8 cellular contexts compared by ENCODE assay signal in the genomic region with DNA sequence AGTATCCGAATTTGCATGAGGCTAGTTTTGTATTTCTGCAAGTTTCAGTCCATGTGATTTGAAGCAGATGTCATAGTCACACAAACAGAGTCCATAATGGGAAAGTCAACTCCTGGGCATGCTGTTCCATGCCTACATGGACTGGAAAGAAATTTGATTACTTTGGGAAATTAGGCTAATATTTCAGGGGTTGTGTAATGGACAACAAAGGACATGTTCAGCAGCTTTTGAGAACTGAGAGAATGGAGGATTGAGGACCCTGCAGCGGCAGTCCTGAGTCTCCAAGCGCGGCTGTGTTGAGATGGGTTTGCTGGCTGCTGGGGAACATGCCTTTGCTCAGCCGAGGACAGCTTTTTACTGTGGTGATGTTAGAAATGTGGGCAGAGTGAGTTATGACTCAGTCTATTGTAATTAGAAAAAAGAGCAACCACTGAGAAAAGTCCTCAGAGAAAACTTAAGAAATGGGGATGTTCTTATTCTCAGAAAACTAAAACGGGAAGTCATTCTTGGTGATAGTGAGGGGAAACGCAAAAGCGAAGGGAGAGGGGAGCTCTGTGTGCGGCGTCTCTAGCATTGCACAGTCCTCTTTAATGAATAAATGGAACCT.
DNase-seq lines count a peak whose midpoint lies in the region; ATAC-seq, FAIRE-seq and TF ChIP-seq lines count a peak whose summit lies in the region.

No MANE protein-coding gene starts in this region.

- no peak overlapping the region for H3K4ac ChIP-seq in mesenchymal stem cell (ENCODE audit: low read depth in 1 of 2, low read length in 2 of 2)

- WGBS in mesenchymal stem cell: 80% methylated on average over 10 of the region's 10 CpGs

- H3K27ac ChIP-seq in mesenchymal stem cell (ENCODE audit: low read length, poor library complexity, severe bottlenecking) (no peak overlapping the region), colonic mucosa (no peak overlapping the region)

- H2BK5ac ChIP-seq in mesenchymal stem cell (ENCODE audit: low read depth, low read length, poor library complexity, severe bottlenecking): no peak overlapping the region

- H3K27me3 ChIP-seq in mesenchymal stem cell (ENCODE audit: control insufficient read depth in 1 of 2, insufficient read depth in 1 of 2, low read length in 2 of 2): no peaks in the 10 kb centered on the region
- 0 out of 2 replicates have a peak, but pooled peaks cover 4% of the 10 kb centered on the region for H3K27me3 ChIP-seq in HAP-1 (ENCODE audit: low read depth)
- H3K27me3 ChIP-seq in colonic mucosa: no peaks in the 10 kb centered on the region

- H4K8ac ChIP-seq in mesenchymal stem cell (ENCODE audit: low read length): no peak overlapping the region

- H2BK120ac ChIP-seq in mesenchymal stem cell (ENCODE audit: low read depth, low read length): no peak overlapping the region

- H3K18ac ChIP-seq in mesenchymal stem cell (ENCODE audit: low read depth in 1 of 2, low read length in 2 of 2): no peak overlapping the region

- H3K9ac ChIP-seq in mesenchymal stem cell (ENCODE audit: low read length) (peak overlapping the region; percentile 69), colonic mucosa (ENCODE audit: low read depth in 2 of 2, low read length in 2 of 2) (no peak overlapping the region)

- H4K91ac ChIP-seq in mesenchymal stem cell (ENCODE audit: low read length): no peak overlapping the region

- H2BK12ac ChIP-seq in mesenchymal stem cell (ENCODE audit: low read length in 2 of 2): no peak overlapping the region

- no peak overlapping the region for H3K14ac ChIP-seq in mesenchymal stem cell (ENCODE audit: low read length in 2 of 2)

- no peaks in the 10 kb centered on the region for H3K9me3 ChIP-seq in mesenchymal stem cell (ENCODE audit: control insufficient read depth, low read length)
- H3K9me3 ChIP-seq in HAP-1: no peaks in the 10 kb centered on the region
- H3K9me3 ChIP-seq in colonic mucosa: no peaks in the 10 kb centered on the region

- H2BK15ac ChIP-seq in mesenchymal stem cell (ENCODE audit: low read depth, poor library complexity, severe bottlenecking): no peak overlapping the region

- no peaks in the 10 kb centered on the region for H3K4me1 ChIP-seq in mesenchymal stem cell (ENCODE audit: control insufficient read depth, insufficient read depth, low read depth, low read length)
- no peaks in the 10 kb centered on the region for H3K4me1 ChIP-seq in HAP-1
- H3K4me1 ChIP-seq in colonic mucosa: no peaks in the 10 kb centered on the region

- no peak overlapping the region for H3K4me2 ChIP-seq in mesenchymal stem cell (ENCODE audit: low read length, poor library complexity, severe bottlenecking)

- peak; percentile 86 for ATAC-seq in GM21423 (IDR thresholded peaks at IDR 0.05; ENCODE audit: unreplicated experiment)

- H3K4me3 ChIP-seq in mesenchymal stem cell (ENCODE audit: insufficient read depth in 1 of 2, low read depth in 1 of 2, low read length in 2 of 2): peak overlapping the region in 1 of 2 experiments; percentile 52
- no peak overlapping the region for H3K4me3 ChIP-seq in HAP-1
- H3K4me3 ChIP-seq in colonic mucosa: no peak overlapping the region

- H2AK5ac ChIP-seq in mesenchymal stem cell (ENCODE audit: low read length, severe bottlenecking): no peak overlapping the region

- in situ Hi-C loops in HAP-1 (cut with MboI; ENCODE audit: low sequenced_read_pairs): no loop called here

- H3K23ac ChIP-seq in mesenchymal stem cell (ENCODE audit: low read length in 2 of 2): no peak overlapping the region

- no peak overlapping the region for H2AFZ ChIP-seq in mesenchymal stem cell (ENCODE audit: low read depth, low read length)

- peak; percentile 27 for DNase-seq in GM04503 (ENCODE audit: low read depth)
- DNase-seq in HTR-8/SVneo (ENCODE audit: insufficient read length, low spot score): peak; percentile 11
- DNase-seq in activated effector memory CD4-positive, alpha-beta T cell treated with Interleukin-2 at 50 U/mL for 16 hours: peak; percentile 27
- DNase-seq in mesenchymal stem cell: no peak
- no peak for DNase-seq in HAP-1 (ENCODE audit: low spot score in 2 of 2)
- DNase-seq in cortex of kidney (lab: John Stamatoyannopoulos, UW): no peak
- DNase-seq in colonic mucosa: no peak

- intact Hi-C loops in colonic mucosa (cut with DNase I): no loop called here

- H3K36me3 ChIP-seq in mesenchymal stem cell (ENCODE audit: control insufficient read depth in 1 of 2, insufficient read depth in 2 of 2, low read depth in 1 of 2, low read length in 2 of 2) (no peaks in the 10 kb centered on the region), HAP-1 (replicated peaks) (no peaks in the 10 kb centered on the region), colonic mucosa (no peaks in the 10 kb centered on the region)

- TF ChIP-seq CTCF in colonic mucosa (IDR thresholded peaks at IDR 0.05): no peak

- no peak for FAIRE-seq in HTR-8/SVneo (lab: Jason Lieb, UNC)

- H3K79me1 ChIP-seq in mesenchymal stem cell (replicated peaks; ENCODE audit: low read length, poor library complexity, severe bottlenecking): no peaks in the 10 kb centered on the region

Comparison
In these comparisons a context has a peak if more than half of its experiments do, and no peak if none do; other contexts are left out.
1. DNase-seq: peak in GM04503 (single experiment), HTR-8/SVneo (single experiment) and activated effector memory CD4-positive, alpha-beta T cell treated with Interleukin-2 at 50 U/mL for 16 hours (single experiment); none in mesenchymal stem cell (single experiment), HAP-1 (0 of 2), cortex of kidney (single experiment) and colonic mucosa (single experiment).